ENCODE assay signal across 16 cellular contexts in genomic region chr11:46666516-46666915, GRCh38. TPM values are rescaled to one million over a fixed set of nuclear protein-coding genes. Genes with fewer than 3 reads are reported as not detected.
A peak's percentile ranks its signal among the peaks of the same experiment; 100 is the strongest.
DNase-seq lines count a peak whose midpoint lies in the region; ATAC-seq and TF ChIP-seq lines count a peak whose summit lies in the region.
"Had no signal": no experiment of that assay in that cellular context is flagged by ENCODE, and none has a peak within 500 bp of the region (broad histone marks: within the 10 kb centered on the region; RNA-seq: fewer than 3 reads in every experiment).

No MANE protein-coding gene starts in this region.

- H2AFZ ChIP-seq in neural progenitor cell (replicated peaks) (no peak overlapping the region), GM23338 (no peak overlapping the region)

- no peaks in the 10 kb centered on the region for H3K27me3 ChIP-seq in CD4-positive, alpha-beta T cell (ENCODE audit: control insufficient read depth, insufficient read depth, low read length)
- no peaks in the 10 kb centered on the region for H3K27me3 ChIP-seq in skeletal muscle tissue (ENCODE audit: control insufficient read depth in 3 of 3, insufficient read depth in 3 of 3, low read length in 3 of 3)
- H3K27me3 ChIP-seq in endodermal cell (ENCODE audit: control insufficient read depth, insufficient read depth, low read length, poor library complexity, severe bottlenecking) = no peaks in the 10 kb centered on the region
- no peaks in the 10 kb centered on the region for H3K27me3 ChIP-seq in neural progenitor cell
- no peaks in the 10 kb centered on the region for H3K27me3 ChIP-seq in GM23338 (ENCODE audit: insufficient read depth)
- H3K27me3 ChIP-seq: BE2C had no signal

- no peak for TF ChIP-seq CTCF in CD4-positive, alpha-beta T cell (IDR thresholded peaks at IDR 0.05)
- no peak for TF ChIP-seq CTCF in endodermal cell (conservative IDR thresholded peaks at IDR 0.05)
- TF ChIP-seq CTCF in neural progenitor cell (IDR thresholded peaks at IDR 0.05) = no peak
- no peak for TF ChIP-seq CTCF in GM23338 (conservative IDR thresholded peaks at IDR 0.05; ENCODE audit: low read depth in 2 of 2)

- intact Hi-C loops in CD4-positive, alpha-beta T cell (cut with DNase I, micrococcal nuclease) = no loop called here
- intact Hi-C loops in left cardiac atrium (cut with DNase I) = no loop called here

- no peak overlapping the region for H3K4me3 ChIP-seq in skeletal muscle tissue (ENCODE audit: low read length in 3 of 3)
- H3K4me3 ChIP-seq in endodermal cell (ENCODE audit: low read length) = no peak overlapping the region
- no peak overlapping the region for H3K4me3 ChIP-seq in neural progenitor cell
- H3K4me3 ChIP-seq in GM23338 = no peak overlapping the region
- H3K4me3 ChIP-seq: GM12878 had no signal

- H4K20me1 ChIP-seq in neural progenitor cell (ENCODE audit: low read depth) (no peaks in the 10 kb centered on the region), GM23338 (replicated peaks; ENCODE audit: insufficient read depth) (peaks cover 4% of the 10 kb centered on the region)

- H3K27ac ChIP-seq in CD4-positive, alpha-beta T cell (ENCODE audit: low read depth, low read length) = no peak overlapping the region
- H3K27ac ChIP-seq in skeletal muscle tissue (ENCODE audit: low read depth, low read length) (peak overlapping the region; percentile 63), endodermal cell (ENCODE audit: low read depth, low read length) (no peak overlapping the region), neural progenitor cell (no peak overlapping the region), GM23338 (ENCODE audit: low read depth) (no peak overlapping the region; the same call in 1 of the 2 replicates)

- H3K9me3 ChIP-seq in CD4-positive, alpha-beta T cell (ENCODE audit: control insufficient read depth, low read length) = no peaks in the 10 kb centered on the region
- H3K9me3 ChIP-seq in skeletal muscle tissue (ENCODE audit: control insufficient read depth in 3 of 3, low read length in 3 of 3) (no peaks in the 10 kb centered on the region), endodermal cell (ENCODE audit: control insufficient read depth, low read length) (no peaks in the 10 kb centered on the region), neural progenitor cell (ENCODE audit: low read depth) (no peaks in the 10 kb centered on the region)
- H3K9me3 ChIP-seq: BE2C had no signal

- DNase-seq in CD4-positive, alpha-beta T cell = no peak
- peak; percentile 58 for DNase-seq in left cardiac atrium
- DNase-seq in endodermal cell = no peak
- no peak for DNase-seq in neural progenitor cell (ENCODE audit: low spot score)
- DNase-seq in GM23338 (ENCODE audit: low spot score) = no peak
- DNase-seq: activated CD8-positive, alpha-beta T cell treated with anti-CD3 and anti-CD28 coated beads, Interleukin-2, amount 10 ng/mL, durations not matched to agents 7 days and 5 days; activated gamma-delta T cell; BE2C; NCI-H524 had no signal

- no peak for ATAC-seq in CD4-positive, alpha-beta T cell (ENCODE audit: poor library complexity)
- no peak for ATAC-seq in activated T-helper 17 cell treated with anti-CD3 and anti-CD28 coated beads, Interleukin-2, amount 50 U/mL, for 72 hours (replicated peaks)
- ATAC-seq in left cardiac atrium = peak; percentile 56 to 68
- ATAC-seq in SK-N-SH treated with all-trans-retinoic acid at 6 μM for 48 hours = no peak
- no peak for ATAC-seq in GM23338
- ATAC-seq: activated CD8-positive, alpha-beta T cell treated with anti-CD3 and anti-CD28 coated beads, Interleukin-2, amount 10 ng/mL, durations not matched to agents 7 days and 5 days; GM12878 had no signal

- H3K9me2 ChIP-seq in GM23338 (ENCODE audit: insufficient read depth) = no peaks in the 10 kb centered on the region

- H3K27me3 Mint-ChIP-seq in CD4-positive, alpha-beta T cell = no peaks in the 10 kb centered on the region
- H3K27me3 Mint-ChIP-seq in activated T-helper 17 cell treated with anti-CD3 and anti-CD28 coated beads, Interleukin-2, amount 50 U/mL, for 72 hours = no peaks in the 10 kb centered on the region
- H3K27me3 Mint-ChIP-seq in endodermal cell (ENCODE audit: insufficient read depth) (no peaks in the 10 kb centered on the region), neural progenitor cell (ENCODE audit: insufficient read depth, low read depth) (no peaks in the 10 kb centered on the region), GM23338 (ENCODE audit: insufficient read depth, low read depth, poor library complexity) (peaks cover 1% of the 10 kb centered on the region)
- H3K27me3 Mint-ChIP-seq: IgD-negative memory B cell had no signal

- no peaks in the 10 kb centered on the region for H3K79me2 ChIP-seq in neural progenitor cell (ENCODE audit: low read depth)
- no peaks in the 10 kb centered on the region for H3K79me2 ChIP-seq in GM23338 (replicated peaks; ENCODE audit: insufficient read depth)

- H3K36me3 ChIP-seq in skeletal muscle tissue (ENCODE audit: control insufficient read depth in 3 of 3, insufficient read depth in 3 of 3, low read length in 3 of 3) (peaks cover 47 to 74% (median 71%) of the 10 kb centered on the region in 3 donors), endodermal cell (ENCODE audit: control insufficient read depth, insufficient read depth, low read length) (peaks cover 77% of the 10 kb centered on the region), neural progenitor cell (no peaks in the 10 kb centered on the region), GM23338 (ENCODE audit: insufficient read depth) (peaks cover 31% of the 10 kb centered on the region)
- H3K36me3 ChIP-seq: BE2C had no signal

- H3K9ac ChIP-seq in skeletal muscle tissue (ENCODE audit: low read depth in 1 of 3, low read length in 3 of 3) (no peak overlapping the region), endodermal cell (ENCODE audit: extremely low read depth, low read length, poor library complexity, severe bottlenecking) (no peak overlapping the region), neural progenitor cell (no peak overlapping the region)

- POLR2A ChIA-PET in CD4-positive, alpha-beta T cell (lab: Charles Lee) = no interaction called here

- CTCF ChIA-PET in CD4-positive, alpha-beta T cell (lab: Charles Lee) = no interaction called here

- H3K4me3 Mint-ChIP-seq in CD4-positive, alpha-beta T cell = no peak overlapping the region
- no peak overlapping the region for H3K4me3 Mint-ChIP-seq in activated T-helper 17 cell treated with anti-CD3 and anti-CD28 coated beads, Interleukin-2, amount 50 U/mL, for 72 hours
- H3K4me3 Mint-ChIP-seq in endodermal cell (no peak overlapping the region), neural progenitor cell (no peak overlapping the region), GM23338 (no peak overlapping the region)
- H3K4me3 Mint-ChIP-seq: activated CD8-positive, alpha-beta T cell treated with anti-CD3 and anti-CD28 coated beads, Interleukin-2, amount 10 ng/mL, durations not matched to agents 7 days and 5 days; IgD-negative memory B cell had no signal

- H3K9me3 Mint-ChIP-seq in CD4-positive, alpha-beta T cell = no peaks in the 10 kb centered on the region
- H3K9me3 Mint-ChIP-seq in activated T-helper 17 cell treated with anti-CD3 and anti-CD28 coated beads, Interleukin-2, amount 50 U/mL, for 72 hours = no peaks in the 10 kb centered on the region
- H3K9me3 Mint-ChIP-seq in endodermal cell (no peaks in the 10 kb centered on the region), neural progenitor cell (no peaks in the 10 kb centered on the region), GM23338 (no peaks in the 10 kb centered on the region)
- H3K9me3 Mint-ChIP-seq: IgD-negative memory B cell had no signal

- peak overlapping the region; percentile 18 for H3K27ac Mint-ChIP-seq in CD4-positive, alpha-beta T cell
- H3K27ac Mint-ChIP-seq in activated T-helper 17 cell treated with anti-CD3 and anti-CD28 coated beads, Interleukin-2, amount 50 U/mL, for 72 hours = peak overlapping the region; percentile 51
- H3K27ac Mint-ChIP-seq in endodermal cell (no peak overlapping the region), neural progenitor cell (no peak overlapping the region), GM23338 (no peak overlapping the region)
- H3K27ac Mint-ChIP-seq: activated CD8-positive, alpha-beta T cell treated with anti-CD3 and anti-CD28 coated beads, Interleukin-2, amount 10 ng/mL, durations not matched to agents 7 days and 5 days had no signal

- H3K4me1 Mint-ChIP-seq in CD4-positive, alpha-beta T cell (ENCODE audit: low read depth) = peaks cover 29% of the 10 kb centered on the region
- H3K4me1 Mint-ChIP-seq in activated T-helper 17 cell treated with anti-CD3 and anti-CD28 coated beads, Interleukin-2, amount 50 U/mL, for 72 hours = peaks cover 14% of the 10 kb centered on the region
- H3K4me1 Mint-ChIP-seq in endodermal cell (peaks cover 20% of the 10 kb centered on the region), neural progenitor cell (peaks cover 3% of the 10 kb centered on the region), GM23338 (no peaks in the 10 kb centered on the region)

- H3K36me3 Mint-ChIP-seq in CD4-positive, alpha-beta T cell (ENCODE audit: low read depth) = peaks cover 87% of the 10 kb centered on the region
- H3K36me3 Mint-ChIP-seq in activated T-helper 17 cell treated with anti-CD3 and anti-CD28 coated beads, Interleukin-2, amount 50 U/mL, for 72 hours (ENCODE audit: low read depth) = peaks cover 92% of the 10 kb centered on the region
- H3K36me3 Mint-ChIP-seq in endodermal cell (ENCODE audit: low read depth) = peaks cover 77% of the 10 kb centered on the region
- peaks cover 28% of the 10 kb centered on the region for H3K36me3 Mint-ChIP-seq in neural progenitor cell
- peaks cover 53% of the 10 kb centered on the region; the same call in 2 of the 3 replicates for H3K36me3 Mint-ChIP-seq in GM23338 (ENCODE audit: low read depth)

- H3K4me1 ChIP-seq in skeletal muscle tissue (ENCODE audit: control insufficient read depth in 3 of 3, insufficient read depth in 3 of 3, low read length in 3 of 3) = peaks cover 3 to 9% (median 5%) of the 10 kb centered on the region in 3 donors
- H3K4me1 ChIP-seq in endodermal cell (ENCODE audit: control insufficient read depth, insufficient read depth, low read length) = peaks cover 13% of the 10 kb centered on the region
- H3K4me1 ChIP-seq in neural progenitor cell = no peaks in the 10 kb centered on the region
- H3K4me1 ChIP-seq in GM23338 (ENCODE audit: insufficient read depth) = no peaks in the 10 kb centered on the region
- H3K4me1 ChIP-seq: BE2C had no signal

- H3K4me2 ChIP-seq in neural progenitor cell (no peak overlapping the region), GM23338 (no peak overlapping the region)

- H3F3A ChIP-seq in neural progenitor cell (ENCODE audit: low read depth) (no peaks in the 10 kb centered on the region), GM23338 (replicated peaks; ENCODE audit: low read depth) (peaks cover 8% of the 10 kb centered on the region; the same call in 1 of the 2 replicates)

- WGBS in endodermal cell (ENCODE audit: insufficient coverage in 1 of 2, insufficient read length in 1 of 2), 2 experiments = 80 to 93% methylated on average over 4 to 5 of the region's 5 CpGs

RNA-seq across cellular contexts. Expression of gene ARHGAP1, which starts 33.9 kb away (rescaled TPM):
- 10 to 100 TPM; 33.7 to 36.3 TPM for total RNA-seq in CD4-positive, alpha-beta T cell
- total RNA-seq in activated T-helper 17 cell treated with anti-CD3 and anti-CD28 coated beads, Interleukin-2, amount 50 U/mL, for 72 hours = 10 to 100 TPM; 43.5 to 49.6 TPM
- total RNA-seq in left cardiac atrium = 100 to 1,000 TPM; 112 to 144 TPM
- total RNA-seq in skeletal muscle tissue = 19.8 TPM
- total RNA-seq in endodermal cell = 10 to 100 TPM; 53.4 to 56.6 TPM
- polyA plus RNA-seq in endodermal cell (2013, experiment 1 of 2) = 27.0 TPM
- 28.4 TPM for polyA plus RNA-seq in endodermal cell (2013, experiment 2 of 2)
- 8.1 and 11.8 TPM in 2 replicates for total RNA-seq in neural progenitor cell (ENCODE audit: low replicate concordance)
- total RNA-seq in GM23338 (2014; rRNA removed; shearing (Covaris generic)) = 30.4 and 38.1 TPM in 2 replicates
- polyA plus RNA-seq in GM23338 (2016; fragmentation: Nextera tagmentation; extraction: Ambion mirVana) = 23.4 and 23.5 TPM in 2 replicates

RNA-seq across cellular contexts. Expression of gene ZNF408, which starts 34.3 kb away (rescaled TPM):
- total RNA-seq in CD4-positive, alpha-beta T cell = 10 to 100 TPM; 22.7 to 23.0 TPM
- total RNA-seq in activated T-helper 17 cell treated with anti-CD3 and anti-CD28 coated beads, Interleukin-2, amount 50 U/mL, for 72 hours = 10 to 100 TPM; 10.5 to 15.1 TPM
- total RNA-seq in left cardiac atrium (1 to 10 TPM; 7.4 to 9.3 TPM), skeletal muscle tissue (5.7 TPM), endodermal cell (10 to 100 TPM; 13.2 to 18.9 TPM), neural progenitor cell (ENCODE audit: low replicate concordance) (2.8 and 10.7 TPM in 2 replicates)
- 8.9 TPM for polyA plus RNA-seq in endodermal cell (2013, experiment 1 of 2)
- polyA plus RNA-seq in endodermal cell (2013, experiment 2 of 2) = 6.5 TPM
- 17.2 and 25.6 TPM in 2 replicates for total RNA-seq in GM23338 (2014; rRNA removed; shearing (Covaris generic))
- 6.1 and 7.8 TPM in 2 replicates for polyA plus RNA-seq in GM23338 (2016; fragmentation: Nextera tagmentation; extraction: Ambion mirVana)

RNA-seq across cellular contexts. Expression of gene ATG13, which starts 49.2 kb away (rescaled TPM):
- 100 to 1,000 TPM in 1 of 2 experiments, 10 to 100 TPM in 1; 95.7 to 102 TPM for total RNA-seq in CD4-positive, alpha-beta T cell
- 10 to 100 TPM; 59.1 to 62.1 TPM for total RNA-seq in activated T-helper 17 cell treated with anti-CD3 and anti-CD28 coated beads, Interleukin-2, amount 50 U/mL, for 72 hours
- total RNA-seq in left cardiac atrium (10 to 100 TPM; 51.4 to 52.1 TPM), skeletal muscle tissue (30.8 TPM), endodermal cell (100 to 1,000 TPM in 1 of 2 donors, 10 to 100 TPM in 1; 96.4 to 130 TPM), neural progenitor cell (ENCODE audit: low replicate concordance) (75.4 and 88.5 TPM in 2 replicates)
- polyA plus RNA-seq in endodermal cell (2013, experiment 1 of 2) = 98.1 TPM
- 88.1 TPM for polyA plus RNA-seq in endodermal cell (2013, experiment 2 of 2)
- 71.1 and 71.4 TPM in 2 replicates for total RNA-seq in GM23338 (2014; rRNA removed; shearing (Covaris generic))
- 32.3 and 32.9 TPM in 2 replicates for polyA plus RNA-seq in GM23338 (2016; fragmentation: Nextera tagmentation; extraction: Ambion mirVana)

RNA-seq across cellular contexts. Expression of gene HARBI1, which starts 49.5 kb away (rescaled TPM):
- 10 to 100 TPM; 18.2 to 18.7 TPM for total RNA-seq in CD4-positive, alpha-beta T cell
- total RNA-seq in activated T-helper 17 cell treated with anti-CD3 and anti-CD28 coated beads, Interleukin-2, amount 50 U/mL, for 72 hours = 1 to 10 TPM; 2.4 to 4.6 TPM
- 1 to 10 TPM; 2.9 to 3.9 TPM for total RNA-seq in left cardiac atrium
- 4.7 TPM for total RNA-seq in skeletal muscle tissue
- 1 to 10 TPM; 7.5 to 8.4 TPM for total RNA-seq in endodermal cell
- polyA plus RNA-seq in endodermal cell (2013, experiment 1 of 2) = 5.8 TPM
- 4.7 TPM for polyA plus RNA-seq in endodermal cell (2013, experiment 2 of 2)
- total RNA-seq in neural progenitor cell (ENCODE audit: low replicate concordance) = 4.6 and 5.3 TPM in 2 replicates
- total RNA-seq in GM23338 (2014; rRNA removed; shearing (Covaris generic)) = 4.9 and 6.5 TPM in 2 replicates
- 4.2 TPM in 2 replicates for polyA plus RNA-seq in GM23338 (2016; fragmentation: Nextera tagmentation; extraction: Ambion mirVana)

RNA-seq across cellular contexts. Expression of gene F2, which starts 52.5 kb away (rescaled TPM):
- total RNA-seq in CD4-positive, alpha-beta T cell = not detected
- total RNA-seq in activated T-helper 17 cell treated with anti-CD3 and anti-CD28 coated beads, Interleukin-2, amount 50 U/mL, for 72 hours = not detected
- total RNA-seq in left cardiac atrium (not detected), skeletal muscle tissue (0.52 TPM), endodermal cell (1 to 10 TPM in 1 of 2 donors, under 1 TPM in 1; 0.89 to 1.5 TPM), neural progenitor cell (ENCODE audit: low replicate concordance) (0.06 TPM in 1 of 2 replicates, not detected in the other)
- polyA plus RNA-seq in endodermal cell (2013, experiment 1 of 2) = 0.93 TPM
- polyA plus RNA-seq in endodermal cell (2013, experiment 2 of 2) = 0.62 TPM
- 0.21 TPM in 1 of 2 replicates, not detected in the other for total RNA-seq in GM23338 (2014; rRNA removed; shearing (Covaris generic))
- polyA plus RNA-seq in GM23338 (2016; fragmentation: Nextera tagmentation; extraction: Ambion mirVana) = 0.31 TPM in 1 of 2 replicates, not detected in the other
- total RNA-seq: Daoy, lower leg skin had no signal
- polyA plus RNA-seq: GM12878, IgD-negative memory B cell had no signal

Comparison
In these comparisons a context has a peak if more than half of its experiments do, and no peak if none do; other contexts are left out.
1. ATAC-seq: peak in left cardiac atrium (2 of 2); none in CD4-positive, alpha-beta T cell (single experiment), activated T-helper 17 cell treated with anti-CD3 and anti-CD28 coated beads, Interleukin-2, amount 50 U/mL, for 72 hours (single experiment), SK-N-SH treated with all-trans-retinoic acid at 6 μM for 48 hours (single experiment) and GM23338 (single experiment).
2. H3K27ac Mint-ChIP-seq: peak in CD4-positive, alpha-beta T cell (single experiment) and activated T-helper 17 cell treated with anti-CD3 and anti-CD28 coated beads, Interleukin-2, amount 50 U/mL, for 72 hours (single experiment); none in endodermal cell (single experiment), neural progenitor cell (single experiment) and GM23338 (single experiment).